1 cellular context compared by ENCODE assay signal in genomic region chr11:85874265-85874664, GRCh38.
TF ChIP-seq lines count a peak whose summit lies in the region.

No MANE protein-coding gene starts in this region.

TF ChIP-seq in GM23338, 12 proteins besides CTCF, POLR2A, EP300 and RAD21 (continued from another document):
- no peak for TF ChIP-seq ZNF462 (CRISPR knock-in tag; IDR thresholded peaks at IDR 0.05)
